29 cellular contexts compared by ENCODE assay signal in the genomic region with DNA sequence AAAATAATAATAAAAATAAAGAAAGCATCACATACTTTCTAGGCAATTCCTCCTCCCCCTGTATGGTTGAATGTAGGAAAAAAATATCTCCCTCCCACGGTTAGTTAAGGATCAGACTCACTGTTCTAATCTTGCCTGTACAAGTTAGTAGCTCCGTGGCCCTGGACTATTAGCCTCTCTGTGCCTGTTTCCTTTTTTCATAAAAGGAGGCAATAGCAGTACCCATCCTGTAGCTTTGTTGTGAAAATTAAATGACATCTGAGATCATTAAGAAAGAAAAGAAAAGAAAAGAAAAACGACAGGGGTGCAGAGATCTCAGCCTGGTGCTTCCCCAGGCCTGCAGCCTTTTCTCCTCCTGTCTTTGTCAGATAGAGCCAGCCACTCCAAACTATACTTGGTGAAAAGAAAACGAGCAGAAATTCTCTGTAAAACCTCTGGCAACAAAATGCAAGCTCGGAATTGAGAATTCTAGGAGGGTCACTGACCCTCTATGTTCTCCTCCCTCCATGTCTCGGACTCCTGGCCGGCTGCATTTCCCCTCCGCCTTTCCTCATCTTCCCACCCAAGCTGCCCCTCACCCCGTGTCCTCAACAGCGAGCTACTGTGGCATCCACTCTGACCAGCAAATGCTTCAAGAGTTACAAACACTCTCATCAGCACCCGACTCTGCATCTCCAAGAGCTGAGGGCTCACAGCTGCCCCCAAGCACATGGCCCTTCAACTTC. TPM values are rescaled to one million over a fixed set of nuclear protein-coding genes. Genes with fewer than 3 reads are reported as not detected.
DNase-seq lines count a peak whose midpoint lies in the region; ATAC-seq and TF ChIP-seq lines count a peak whose summit lies in the region.
"Had no signal": no experiment of that assay in that cellular context is flagged by ENCODE, and none has a peak within 500 bp of the region (broad histone marks: within the 10 kb centered on the region; RNA-seq: fewer than 3 reads in every experiment).

No MANE protein-coding gene starts in this region.

- H3K27ac ChIP-seq in endodermal cell (ENCODE audit: low read depth, low read length) (peak overlapping the region; percentile 68), neural progenitor cell (no peak overlapping the region)
- H3K27ac ChIP-seq: adrenal gland, HL-60, Peyer's patch, SJCRH30 had no signal

- H3K36me3 Mint-ChIP-seq in Calu3 (ENCODE audit: insufficient read depth, unreplicated experiment) (peaks cover 75% of the 10 kb centered on the region), endodermal cell (ENCODE audit: low read depth) (peaks cover 42% of the 10 kb centered on the region), neural progenitor cell (no peaks in the 10 kb centered on the region)
- H3K36me3 Mint-ChIP-seq: stimulated activated effector memory CD8-positive, alpha-beta T cell treated with anti-CD3 and anti-CD28 coated beads, Interleukin-12 subunit alpha, Interleukin-12 subunit beta, amount 100 ng/mL, for 72 hours had no signal

- WGBS in endodermal cell (ENCODE audit: insufficient coverage in 1 of 2, insufficient read length in 1 of 2), 2 experiments: 46 to 63% methylated on average over 6 to 11 of the region's 11 CpGs

- H3K79me2 ChIP-seq in neural progenitor cell (ENCODE audit: low read depth): no peaks in the 10 kb centered on the region

- no peak overlapping the region for H3K4me2 ChIP-seq in neural progenitor cell

- H3K27ac Mint-ChIP-seq in Calu3 (ENCODE audit: unreplicated experiment) (peak overlapping the region; percentile 63), endodermal cell (no peak overlapping the region), neural progenitor cell (peak overlapping the region; percentile 75)
- H3K27ac Mint-ChIP-seq: activated naive CD4-positive, alpha-beta T cell treated with anti-CD3 and anti-CD28 coated beads for 36 hours; stimulated activated effector memory CD8-positive, alpha-beta T cell treated with anti-CD3 and anti-CD28 coated beads, Interleukin-12 subunit alpha, Interleukin-12 subunit beta, amount 100 ng/mL, for 72 hours had no signal

- H3K4me3 ChIP-seq in endodermal cell (ENCODE audit: low read length): no peak overlapping the region
- no peak overlapping the region for H3K4me3 ChIP-seq in neural progenitor cell
- H3K4me3 ChIP-seq: adrenal gland, body of pancreas, HAP-1, lung, Peyer's patch, SJCRH30 had no signal

- no peaks in the 10 kb centered on the region for H3K9me3 ChIP-seq in endodermal cell (ENCODE audit: control insufficient read depth, low read length)
- H3K9me3 ChIP-seq in neural progenitor cell (ENCODE audit: low read depth): no peaks in the 10 kb centered on the region
- H3K9me3 ChIP-seq: adrenal gland, body of pancreas, HAP-1, Peyer's patch, SJCRH30 had no signal

- H3K4me1 Mint-ChIP-seq in Calu3 (ENCODE audit: low read depth, unreplicated experiment) (peaks cover 36% of the 10 kb centered on the region), endodermal cell (peaks cover 33% of the 10 kb centered on the region), neural progenitor cell (peaks cover 70% of the 10 kb centered on the region)
- H3K4me1 Mint-ChIP-seq: stimulated activated effector memory CD8-positive, alpha-beta T cell treated with anti-CD3 and anti-CD28 coated beads, Interleukin-12 subunit alpha, Interleukin-12 subunit beta, amount 100 ng/mL, for 72 hours had no signal

- H3F3A ChIP-seq in neural progenitor cell (ENCODE audit: low read depth): peaks cover 21% of the 10 kb centered on the region

- no TSS peak for BruUV-seq in Calu3 (replicated peaks; lab: Mats Ljungman, UMichigan)

- no peak for ATAC-seq in HG03460 (IDR thresholded peaks at IDR 0.05; ENCODE audit: unreplicated experiment)
- ATAC-seq in HG02610 (IDR thresholded peaks at IDR 0.05; ENCODE audit: unreplicated experiment): no peak
- no peak for ATAC-seq in HG02840 (IDR thresholded peaks at IDR 0.05; ENCODE audit: low FRiP score, unreplicated experiment)
- ATAC-seq: sciatic nerve; stimulated activated effector memory CD8-positive, alpha-beta T cell treated with anti-CD3 and anti-CD28 coated beads, Interleukin-12 subunit alpha, Interleukin-12 subunit beta, amount 100 ng/mL, for 72 hours had no signal

- H3K27me3 Mint-ChIP-seq in Calu3 (ENCODE audit: unreplicated experiment) (no peaks in the 10 kb centered on the region), endodermal cell (ENCODE audit: insufficient read depth) (no peaks in the 10 kb centered on the region), neural progenitor cell (ENCODE audit: insufficient read depth, low read depth) (peaks cover 19% of the 10 kb centered on the region)

- peaks cover 19% of the 10 kb centered on the region for H3K4me1 ChIP-seq in endodermal cell (ENCODE audit: control insufficient read depth, insufficient read depth, low read length)
- H3K4me1 ChIP-seq in neural progenitor cell: peaks cover 51% of the 10 kb centered on the region
- H3K4me1 ChIP-seq: adrenal gland, HAP-1 had no signal

- H3K9ac ChIP-seq in endodermal cell (ENCODE audit: extremely low read depth, low read length, poor library complexity, severe bottlenecking) (no peak overlapping the region), neural progenitor cell (no peak overlapping the region)

- no peak for DNase-seq in Calu3
- DNase-seq in NCI-H524 treated with DMSO at 0.1 percent for 48 hours (lab: John Stamatoyannopoulos, UW): peak; percentile 64
- no peak for DNase-seq in endodermal cell
- DNase-seq in neural progenitor cell (ENCODE audit: low spot score): no peak
- no peak for DNase-seq in A172 (ENCODE audit: low spot score)
- DNase-seq: activated CD4-positive, alpha-beta T cell treated with anti-CD3 and anti-CD28 coated beads, Interleukin-2, amount 50 U/mL, for 1 hour; activated naive CD4-positive, alpha-beta T cell treated with anti-CD3 and anti-CD28 coated beads for 36 hours; activated T-cell treated with anti-CD3 and anti-CD28 coated beads, Interleukin-2, amount 50 U/mL, for 48 hours; adrenal gland; body of pancreas; C1 segment of cervical spinal cord; kidney glomerular epithelial cell; NCI-H146; NK-92 treated with Interleukin-12 subunit alpha and Interleukin-12 subunit beta, amount 100 ng/mL, for 24 hours; SJCRH30; stimulated activated CD4-positive, alpha-beta T cell treated with anti-CD3 and anti-CD28 coated beads, Interleukin-4, amount 100 ng/mL, for 24 hours; T1000 had no signal

- no peak overlapping the region for H2AFZ ChIP-seq in neural progenitor cell (replicated peaks)

- intact Hi-C loops in Calu3 (cut with micrococcal nuclease; ENCODE audit: unreplicated experiment): no loop called here

- H3K27me3 ChIP-seq in endodermal cell (ENCODE audit: control insufficient read depth, insufficient read depth, low read length, poor library complexity, severe bottlenecking): no peaks in the 10 kb centered on the region
- H3K27me3 ChIP-seq in neural progenitor cell: no peaks in the 10 kb centered on the region
- H3K27me3 ChIP-seq: adrenal gland, body of pancreas, Peyer's patch had no signal

- CTCF ChIA-PET in Calu3 (lab: Charles Lee): interaction anchor here (1.3 kb wide), 1 partner anchor 140 kb away, joined by 4 read pairs; no protein-coding TSS in a partner anchor

- peaks cover 19% of the 10 kb centered on the region for H4K20me1 ChIP-seq in neural progenitor cell (ENCODE audit: low read depth)

- peaks cover 19% of the 10 kb centered on the region for H3K36me3 ChIP-seq in endodermal cell (ENCODE audit: control insufficient read depth, insufficient read depth, low read length)
- no peaks in the 10 kb centered on the region for H3K36me3 ChIP-seq in neural progenitor cell
- H3K36me3 ChIP-seq: adrenal gland, HAP-1, SJCRH30 had no signal

- TF ChIP-seq CTCF in Calu3 (IDR thresholded peaks at IDR 0.05; ENCODE audit: unreplicated experiment): no peak
- no peak for TF ChIP-seq CTCF in endodermal cell (conservative IDR thresholded peaks at IDR 0.05)
- TF ChIP-seq CTCF in neural progenitor cell (IDR thresholded peaks at IDR 0.05): no peak

- H3K9me3 Mint-ChIP-seq in Calu3 (ENCODE audit: low read depth, unreplicated experiment): no peaks in the 10 kb centered on the region
- no peaks in the 10 kb centered on the region for H3K9me3 Mint-ChIP-seq in endodermal cell
- H3K9me3 Mint-ChIP-seq in neural progenitor cell: no peaks in the 10 kb centered on the region
- H3K9me3 Mint-ChIP-seq: activated naive CD4-positive, alpha-beta T cell treated with anti-CD3 and anti-CD28 coated beads for 36 hours; stimulated activated effector memory CD8-positive, alpha-beta T cell treated with anti-CD3 and anti-CD28 coated beads, Interleukin-12 subunit alpha, Interleukin-12 subunit beta, amount 100 ng/mL, for 72 hours had no signal

- no peak overlapping the region for H3K4me3 Mint-ChIP-seq in Calu3 (ENCODE audit: low read depth, unreplicated experiment)
- H3K4me3 Mint-ChIP-seq in endodermal cell: no peak overlapping the region
- peak overlapping the region; percentile 31 for H3K4me3 Mint-ChIP-seq in neural progenitor cell
- H3K4me3 Mint-ChIP-seq: activated naive CD4-positive, alpha-beta T cell treated with anti-CD3 and anti-CD28 coated beads for 36 hours; stimulated activated effector memory CD8-positive, alpha-beta T cell treated with anti-CD3 and anti-CD28 coated beads, Interleukin-12 subunit alpha, Interleukin-12 subunit beta, amount 100 ng/mL, for 72 hours had no signal

RNA-seq across cellular contexts. Expression of gene RIPK4, which starts 13.7 kb away (rescaled TPM):
- total RNA-seq in Calu3 (2022) (30.0 and 30.3 TPM in 2 replicates), endodermal cell (10 to 100 TPM in 1 of 2 donors, 1 to 10 TPM in 1; 8.4 to 16.2 TPM), neural progenitor cell (ENCODE audit: low replicate concordance) (1.3 and 2.3 TPM in 2 replicates)
- 1.7 TPM for polyA plus RNA-seq in endodermal cell (2013, experiment 1 of 2)
- 2.0 TPM for polyA plus RNA-seq in endodermal cell (2013, experiment 2 of 2)
- total RNA-seq in A172 (2014; rRNA removed; shearing (Covaris generic)): 0.07 and 0.55 TPM in 2 replicates
- total RNA-seq: LHCN-M2, SJCRH30 had no signal
- polyA plus RNA-seq: AG04450, neural cell had no signal
